In genomic region chr16:52470601-52471000, GRCh38 we compare ENCODE assay signal across 1 cellular context.
TF ChIP-seq lines count a peak whose summit lies in the region.

No MANE protein-coding gene starts in this region.

TF ChIP-seq in GM23338, 12 proteins besides CTCF, POLR2A, EP300 and RAD21 (continued from another document):
- TF ChIP-seq ZNF462 (CRISPR knock-in tag; IDR thresholded peaks at IDR 0.05): no peak
- no peak for TF ChIP-seq ZNF114 (CRISPR knock-in tag; IDR thresholded peaks at IDR 0.05)
- no peak for TF ChIP-seq CREB1 (CRISPR knock-in tag; IDR thresholded peaks at IDR 0.05; ENCODE audit: low read depth)
